14 cellular contexts compared by ENCODE assay signal in the genomic region with DNA sequence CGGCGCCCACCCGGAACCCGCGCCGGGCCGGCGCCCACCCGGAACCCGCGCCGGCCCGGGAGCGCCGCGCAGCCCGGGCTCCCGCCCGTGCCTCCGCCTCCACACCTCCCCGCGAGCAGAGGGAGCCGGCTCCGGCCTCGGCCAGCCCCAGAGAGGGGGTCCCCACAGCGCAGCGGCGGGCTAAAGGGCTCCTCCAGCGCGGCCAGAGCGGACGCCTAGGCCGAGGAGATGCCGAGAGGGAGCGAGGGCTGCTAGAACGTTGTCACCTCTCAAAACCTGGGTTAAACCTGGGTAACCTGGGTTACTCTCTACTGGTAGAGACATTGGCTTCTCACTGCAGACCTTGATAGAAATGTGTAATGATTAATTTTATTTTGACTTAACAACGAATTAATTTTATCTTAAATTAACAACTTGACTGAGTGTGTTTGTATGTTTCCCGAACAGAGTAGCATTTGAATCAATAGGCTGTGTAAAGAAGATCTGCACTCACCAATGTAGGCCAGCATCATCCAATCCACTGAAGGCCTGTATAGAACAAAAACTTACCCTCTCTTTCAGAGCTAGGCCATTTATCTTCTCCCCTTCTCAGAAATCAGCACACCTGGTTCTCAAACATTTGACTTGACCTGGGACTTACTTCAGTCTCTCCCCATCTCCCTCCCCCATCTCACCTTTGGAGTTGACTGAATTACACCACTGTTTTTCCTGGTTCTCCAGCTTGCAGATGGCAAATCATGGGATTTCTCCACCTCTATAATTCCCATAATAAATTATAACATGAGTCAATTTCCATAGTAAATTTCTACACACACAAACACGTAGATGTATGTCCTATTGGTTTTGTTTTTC.
DNase-seq lines count a peak whose midpoint lies in the region; ATAC-seq, FAIRE-seq and TF ChIP-seq lines count a peak whose summit lies in the region.
"Had no signal": no experiment of that assay in that cellular context is flagged by ENCODE, and none has a peak within 500 bp of the region (broad histone marks: within the 10 kb centered on the region; RNA-seq: fewer than 3 reads in every experiment).

No MANE protein-coding gene starts in this region.

- H3K4me3 Mint-ChIP-seq in brain, result peak overlapping the region in 3 of 5 experiments; percentile 70 to 87 (median 73)
- H3K4me3 Mint-ChIP-seq in osteocyte (ENCODE audit: unreplicated experiment), result peak overlapping the region; percentile 56
- no peak overlapping the region for H3K4me3 Mint-ChIP-seq in activated T-helper 2 cell treated with anti-CD3 and anti-CD28 coated beads, Interferon-gamma antibody, Interleukin-2, Interleukin-4, amounts not matched to agents 10 μg/mL and 5 μg/mL and 100 μg/mL, durations not matched to agents 14 hours and 24 hours and 36 hours (ENCODE audit: low read depth)
- H3K4me3 Mint-ChIP-seq: activated naive CD4-positive, alpha-beta T cell treated with anti-CD3 and anti-CD28 coated beads, Interleukin-2, amount 10 ng/mL, durations not matched to agents 7 days and 5 days had no signal

- TF ChIP-seq CTCF in HEK293 (tag by site-specific recombination; IDR thresholded peaks at IDR 0.05), result no peak
- TF ChIP-seq CTCF in brain (conservative IDR thresholded peaks at IDR 0.05), result no peak
- no peak for TF ChIP-seq CTCF in kidney (IDR thresholded peaks at IDR 0.05; ENCODE audit: borderline replicate concordance, extremely low read depth, insufficient read depth)
- TF ChIP-seq CTCF in osteocyte (IDR thresholded peaks at IDR 0.05), result no peak

- H3K4me1 ChIP-seq in HEK293 (ENCODE audit: control insufficient read depth, insufficient read depth, low read length) (no peaks in the 10 kb centered on the region), kidney (ENCODE audit: control insufficient read depth in 1 of 2, insufficient read depth in 1 of 2, low read depth in 1 of 2, low read length in 2 of 2) (no peaks in the 10 kb centered on the region)
- H3K4me1 ChIP-seq: thyroid gland had no signal

- ATAC-seq in GM18867 (IDR thresholded peaks at IDR 0.05; ENCODE audit: unreplicated experiment), result no peak

- no peak overlapping the region for H3K9ac ChIP-seq in kidney (ENCODE audit: low read length in 2 of 2)

- CTCF ChIA-PET in HEK293 (lab: Yijun Ruan, JAX), result interaction anchor here (0.8 to 1.2 kb wide), 3 partner anchors 18 to 302 kb away, joined by 3 read pairs; no protein-coding TSS in a partner anchor

- POLR2A ChIA-PET in HEK293 (lab: Yijun Ruan, JAX), result no interaction called here

- H3K27ac Mint-ChIP-seq in brain, result peak overlapping the region in 2 of 5 experiments; percentile 14 to 41
- peak overlapping the region; percentile 50 for H3K27ac Mint-ChIP-seq in osteocyte (ENCODE audit: unreplicated experiment)
- H3K27ac Mint-ChIP-seq in activated T-helper 2 cell treated with anti-CD3 and anti-CD28 coated beads, Interferon-gamma antibody, Interleukin-2, Interleukin-4, amounts not matched to agents 10 μg/mL and 5 μg/mL and 100 μg/mL, durations not matched to agents 14 hours and 24 hours and 36 hours, result no peak overlapping the region
- H3K27ac Mint-ChIP-seq: activated naive CD4-positive, alpha-beta T cell treated with anti-CD3 and anti-CD28 coated beads, Interleukin-2, amount 10 ng/mL, durations not matched to agents 7 days and 5 days had no signal

- H3K36me3 Mint-ChIP-seq in brain (no peaks in the 10 kb centered on the region), osteocyte (ENCODE audit: unreplicated experiment) (no peaks in the 10 kb centered on the region)
- no peaks in the 10 kb centered on the region for H3K36me3 Mint-ChIP-seq in activated T-helper 2 cell treated with anti-CD3 and anti-CD28 coated beads, Interferon-gamma antibody, Interleukin-2, Interleukin-4, amounts not matched to agents 10 μg/mL and 5 μg/mL and 100 μg/mL, durations not matched to agents 14 hours and 24 hours and 36 hours (ENCODE audit: low read depth)
- H3K36me3 Mint-ChIP-seq: activated naive CD4-positive, alpha-beta T cell treated with anti-CD3 and anti-CD28 coated beads, Interleukin-2, amount 10 ng/mL, durations not matched to agents 7 days and 5 days had no signal

- H3K4me3 ChIP-seq in HEK293 (ENCODE audit: low read depth, low read length), result peak overlapping the region; percentile 30
- H3K4me3 ChIP-seq in kidney (ENCODE audit: low read length in 2 of 2), result no peak overlapping the region
- H3K4me3 ChIP-seq: thyroid gland had no signal

- H3K27me3 Mint-ChIP-seq in brain (no peaks in the 10 kb centered on the region), osteocyte (ENCODE audit: unreplicated experiment) (no peaks in the 10 kb centered on the region)
- H3K27me3 Mint-ChIP-seq in activated T-helper 2 cell treated with anti-CD3 and anti-CD28 coated beads, Interferon-gamma antibody, Interleukin-2, Interleukin-4, amounts not matched to agents 10 μg/mL and 5 μg/mL and 100 μg/mL, durations not matched to agents 14 hours and 24 hours and 36 hours (ENCODE audit: low read depth), result no peaks in the 10 kb centered on the region
- H3K27me3 Mint-ChIP-seq: activated naive CD4-positive, alpha-beta T cell treated with anti-CD3 and anti-CD28 coated beads, Interleukin-2, amount 10 ng/mL, durations not matched to agents 7 days and 5 days had no signal

- peak; percentile 74 for DNase-seq in kidney
- DNase-seq in osteocyte (ENCODE audit: extremely low spot score, unreplicated experiment), result no peak
- no peak for DNase-seq in T-helper 1 cell
- DNase-seq in activated T-helper 2 cell treated with anti-CD3 and anti-CD28 coated beads, Interferon-gamma antibody, Interleukin-2, Interleukin-4, amounts not matched to agents 10 μg/mL and 5 μg/mL and 100 μg/mL, durations not matched to agents 14 hours and 24 hours and 36 hours (ENCODE audit: low spot score), result no peak
- no peak for DNase-seq in DMS53 (lab: John Stamatoyannopoulos, UW)
- DNase-seq: activated naive CD4-positive, alpha-beta T cell treated with anti-CD3 and anti-CD28 coated beads, Interleukin-2, amount 10 ng/mL, durations not matched to agents 7 days and 5 days; NCI-H1694; NCI-H524 treated with DMSO at 0.1 percent for 48 hours; RPMI8226; stimulated activated CD4-positive, alpha-beta T cell treated with anti-CD3 and anti-CD28 coated beads, Interleukin-1b, Interleukin-23, amount 100 ng/mL, for 48 hours had no signal

- H3K27ac ChIP-seq in HEK293 (ENCODE audit: extremely low read depth, low read depth, low read length) (peak overlapping the region; percentile 35; the same call in 1 of the 2 replicates), kidney (ENCODE audit: low read depth in 2 of 2, low read length in 2 of 2) (no peak overlapping the region)
- H3K27ac ChIP-seq: thyroid gland had no signal

- peaks cover 0 to 11% (median 5%) of the 10 kb centered on the region in 5 experiments for H3K9me3 Mint-ChIP-seq in brain
- H3K9me3 Mint-ChIP-seq in osteocyte (ENCODE audit: unreplicated experiment), result peaks cover 4% of the 10 kb centered on the region
- H3K9me3 Mint-ChIP-seq in activated T-helper 2 cell treated with anti-CD3 and anti-CD28 coated beads, Interferon-gamma antibody, Interleukin-2, Interleukin-4, amounts not matched to agents 10 μg/mL and 5 μg/mL and 100 μg/mL, durations not matched to agents 14 hours and 24 hours and 36 hours, result peaks cover 21% of the 10 kb centered on the region

- H3K36me3 ChIP-seq in HEK293 (ENCODE audit: control insufficient read depth in 2 of 2, insufficient read depth in 1 of 2, low read length in 2 of 2) (no peaks in the 10 kb centered on the region), kidney (ENCODE audit: control insufficient read depth in 1 of 2, insufficient read depth in 2 of 2, low read length in 2 of 2) (no peaks in the 10 kb centered on the region)
- H3K36me3 ChIP-seq: thyroid gland had no signal

- FAIRE-seq in kidney (lab: Jason Lieb, UNC), result no peak

- H3K9me3 ChIP-seq in HEK293 (ENCODE audit: control insufficient read depth, insufficient read depth, low read depth, low read length), result no peaks in the 10 kb centered on the region
- peaks cover 0 to 3% of the 10 kb centered on the region in 2 donors for H3K9me3 ChIP-seq in kidney (ENCODE audit: control insufficient read depth in 1 of 2, low read length in 2 of 2)
- H3K9me3 ChIP-seq: thyroid gland had no signal

- intact Hi-C loops in kidney (cut with DNase I), result no loop called here
- intact Hi-C loops in activated T-helper 2 cell treated with anti-CD3 and anti-CD28 coated beads, Interferon-gamma antibody, Interleukin-2, Interleukin-4, amounts not matched to agents 10 μg/mL and 5 μg/mL and 100 μg/mL, durations not matched to agents 14 hours and 24 hours and 36 hours (cut with micrococcal nuclease), result no loop called here

- H3K4me1 Mint-ChIP-seq in brain, result peaks cover 14% of the 10 kb centered on the region
- peaks cover 19% of the 10 kb centered on the region for H3K4me1 Mint-ChIP-seq in osteocyte (ENCODE audit: unreplicated experiment)
- H3K4me1 Mint-ChIP-seq in activated T-helper 2 cell treated with anti-CD3 and anti-CD28 coated beads, Interferon-gamma antibody, Interleukin-2, Interleukin-4, amounts not matched to agents 10 μg/mL and 5 μg/mL and 100 μg/mL, durations not matched to agents 14 hours and 24 hours and 36 hours (ENCODE audit: low read depth), result no peaks in the 10 kb centered on the region
- H3K4me1 Mint-ChIP-seq: activated naive CD4-positive, alpha-beta T cell treated with anti-CD3 and anti-CD28 coated beads, Interleukin-2, amount 10 ng/mL, durations not matched to agents 7 days and 5 days had no signal

TF ChIP-seq in HEK293, 187 proteins besides CTCF, POLR2A, EP300 and RAD21:
- no peak for TF ChIP-seq ZNF510 (tag by site-specific recombination; IDR thresholded peaks at IDR 0.05; ENCODE audit: insufficient replicate concordance)
- TF ChIP-seq GLIS2 (tag by site-specific recombination; IDR thresholded peaks at IDR 0.05), result peak; percentile 29; the same call in 1 of the 2 replicates
- TF ChIP-seq ZBTB17 (tag by site-specific recombination; IDR thresholded peaks at IDR 0.05), result peak; percentile 40; the same call in 1 of the 2 replicates
- no peak for TF ChIP-seq ZNF837 (tag by site-specific recombination; IDR thresholded peaks at IDR 0.05)
- peak; percentile 44 for TF ChIP-seq ZNF335 (tag by site-specific recombination; conservative IDR thresholded peaks at IDR 0.05)
- peak; percentile 62 for TF ChIP-seq ZBTB8A (tag by site-specific recombination; IDR thresholded peaks at IDR 0.05)
- TF ChIP-seq, protein P1, sequence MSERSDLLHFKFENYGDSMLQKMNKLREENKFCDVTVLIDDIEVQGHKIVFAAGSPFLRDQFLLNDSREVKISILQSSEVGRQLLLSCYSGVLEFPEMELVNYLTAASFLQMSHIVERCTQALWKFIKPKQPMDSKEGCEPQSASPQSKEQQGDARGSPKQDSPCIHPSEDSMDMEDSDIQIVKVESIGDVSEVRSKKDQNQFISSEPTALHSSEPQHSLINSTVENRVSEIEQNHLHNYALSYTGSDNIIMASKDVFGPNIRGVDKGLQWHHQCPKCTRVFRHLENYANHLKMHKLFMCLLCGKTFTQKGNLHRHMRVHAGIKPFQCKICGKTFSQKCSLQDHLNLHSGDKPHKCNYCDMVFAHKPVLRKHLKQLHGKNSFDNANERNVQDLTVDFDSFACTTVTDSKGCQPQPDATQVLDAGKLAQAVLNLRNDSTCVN (tag by site-specific recombination; optimal IDR thresholded peaks at IDR 0.05), result peak; percentile 31
